In genomic region chr7:36180121-36180520, GRCh38 we compare ENCODE assay signal across 17 cellular contexts.
"Had no signal": no experiment of that assay in that cellular context is flagged by ENCODE, and none has a peak within 500 bp of the region (broad histone marks: within the 10 kb centered on the region; RNA-seq: fewer than 3 reads in every experiment).

No MANE protein-coding gene starts in this region.

- H3K36me3 ChIP-seq: ascending aorta, breast epithelium, sigmoid colon, spleen, stomach, thoracic aorta had no signal

- H3K27me3 ChIP-seq: ascending aorta, breast epithelium, sigmoid colon, spleen, stomach had no signal

- ATAC-seq: activated naive CD8-positive, alpha-beta T cell treated with anti-CD3 and anti-CD28 coated beads, Interleukin-2, amount 50 U/mL, for 24 hours had no signal

- H3K27ac Mint-ChIP-seq: activated naive CD8-positive, alpha-beta T cell treated with anti-CD3 and anti-CD28 coated beads, Interleukin-2, amount 50 U/mL, for 24 hours; nephron progenitor cell had no signal

- DNase-seq: activated CD4-positive, CD25-positive, alpha-beta regulatory T cell treated with anti-CD3 and anti-CD28 coated beads, Interleukin-2, amount 50 U/mL, for 72 hours; activated naive CD4-positive, alpha-beta T cell treated with Interleukin-2 at 50 U/mL for 16 hours; activated naive CD8-positive, alpha-beta T cell treated with anti-CD3 and anti-CD28 coated beads, Interleukin-2, amount 50 U/mL, for 24 hours; cerebellar nuclear complex; effector CD8-positive, alpha-beta T cell; foreskin fibroblast; head of caudate nucleus; mesendoderm; nephron progenitor cell; spleen; stimulated activated CD4-positive, alpha-beta T cell treated with anti-CD3 and anti-CD28 coated beads, Interleukin-1b, Interleukin-23, amount 100 ng/mL, for 48 hours; stomach; T-helper 9 cell had no signal

- H3K4me1 ChIP-seq: breast epithelium had no signal

- H3K4me1 Mint-ChIP-seq: activated naive CD8-positive, alpha-beta T cell treated with anti-CD3 and anti-CD28 coated beads, Interleukin-2, amount 50 U/mL, for 24 hours had no signal

- H3K27ac ChIP-seq: ascending aorta, breast epithelium, stomach, thoracic aorta had no signal

- H3K4me3 Mint-ChIP-seq: activated naive CD8-positive, alpha-beta T cell treated with anti-CD3 and anti-CD28 coated beads, Interleukin-2, amount 50 U/mL, for 24 hours; nephron progenitor cell had no signal

- H3K4me3 ChIP-seq: ascending aorta, breast epithelium, sigmoid colon, spleen, stomach, thoracic aorta had no signal

- H3K9me3 ChIP-seq: ascending aorta, breast epithelium, sigmoid colon, spleen, stomach, thoracic aorta had no signal
